In genomic region chr4:6944311-6945051, GRCh38 we compare ENCODE assay signal across 12 cellular contexts. TPM values are rescaled to one million over a fixed set of nuclear protein-coding genes. Genes with fewer than 3 reads are reported as not detected.
DNase-seq lines count a peak whose midpoint lies in the region; ATAC-seq and TF ChIP-seq lines count a peak whose summit lies in the region.
"Had no signal": no experiment of that assay in that cellular context is flagged by ENCODE, and none has a peak within 500 bp of the region (broad histone marks: within the 10 kb centered on the region; RNA-seq: fewer than 3 reads in every experiment).

No MANE protein-coding gene starts in this region.

- H3K4me3 ChIP-seq in Caco-2 (ENCODE audit: low read depth, low read length): no peak overlapping the region
- peak overlapping the region in 1 of 4 donors; percentile 6 for H3K4me3 ChIP-seq in Peyer's patch
- H3K4me3 ChIP-seq in fibroblast of villous mesenchyme (ENCODE audit: low read depth, low read length): no peak overlapping the region
- no peak overlapping the region for H3K4me3 ChIP-seq in psoas muscle
- no peak overlapping the region for H3K4me3 ChIP-seq in MM.1S (ENCODE audit: low read length)
- H3K4me3 ChIP-seq in PC-3 (ENCODE audit: low read length): no peak overlapping the region
- H3K4me3 ChIP-seq: esophagus muscularis mucosa had no signal

- TF ChIP-seq CTCF in Caco-2 (IDR thresholded peaks at IDR 0.05; ENCODE audit: insufficient read depth in 1 of 2, low read depth in 1 of 2, low read length in 1 of 2, severe bottlenecking in 1 of 2, unreplicated experiment in 1 of 2) (no peak), Peyer's patch (IDR thresholded peaks at IDR 0.05) (no peak), fibroblast of villous mesenchyme (IDR thresholded peaks at IDR 0.05; ENCODE audit: insufficient read depth, low read depth, low read length) (no peak), psoas muscle (IDR thresholded peaks at IDR 0.05) (no peak), MM.1S (IDR thresholded peaks at IDR 0.05; ENCODE audit: low read length) (no peak), PC-3 (conservative IDR thresholded peaks at IDR 0.05; ENCODE audit: low read depth, low read length) (no peak)

- no peak overlapping the region for H3K4me3 Mint-ChIP-seq in Caco-2 (ENCODE audit: unreplicated experiment)

- peak in 1 of 2 donors; percentile 63 for TF ChIP-seq POLR2A in Peyer's patch (IDR thresholded peaks at IDR 0.05)

- H2AFZ ChIP-seq in MM.1S (ENCODE audit: low read length) (no peak overlapping the region), PC-3 (ENCODE audit: low read length) (no peak overlapping the region)

- intact Hi-C loops in Caco-2 (cut with micrococcal nuclease; ENCODE audit: unreplicated experiment) (no loop called here), psoas muscle (cut with DNase I) (no loop called here), PC-3 (cut with micrococcal nuclease) (no loop called here)

- no peaks in the 10 kb centered on the region for H3K27me3 Mint-ChIP-seq in Caco-2 (ENCODE audit: insufficient read depth, unreplicated experiment)

- H3K36me3 ChIP-seq in Caco-2 (ENCODE audit: control insufficient read depth, insufficient read depth, low read length): no peaks in the 10 kb centered on the region; the same call in 1 of the 2 replicates
- no peaks in the 10 kb centered on the region for H3K36me3 ChIP-seq in Peyer's patch
- H3K36me3 ChIP-seq in psoas muscle (ENCODE audit: insufficient read depth in 1 of 2, low read depth in 1 of 2): no peaks in the 10 kb centered on the region
- no peaks in the 10 kb centered on the region for H3K36me3 ChIP-seq in MM.1S (replicated peaks; ENCODE audit: insufficient read depth, low read length)
- H3K36me3 ChIP-seq in PC-3 (ENCODE audit: low read depth, low read length): no peaks in the 10 kb centered on the region

- DNase-seq in Caco-2: no peak
- DNase-seq in Peyer's patch: peak in 1 of 3 donors; percentile 71
- peak; percentile 16 for DNase-seq in fibroblast of villous mesenchyme (ENCODE audit: low read depth)
- no peak for DNase-seq in psoas muscle
- DNase-seq in DMS 273 treated with DMSO at 0.1 percent for 48 hours (lab: John Stamatoyannopoulos, UW): no peak
- DNase-seq in 8988T: no peak
- DNase-seq in MM.1S: no peak
- no peak for DNase-seq in PC-3
- DNase-seq: NCI-H1694 treated with DMSO at 0.1 percent for 48 hours; stimulated activated CD4-positive, alpha-beta T cell treated with anti-CD3 and anti-CD28 coated beads, Interleukin-2, amount 100 ng/mL, for 48 hours; stimulated activated naive CD4-positive, alpha-beta T cell treated with Interleukin-2 at 50 U/mL for 16 hours had no signal

- H3K9me3 ChIP-seq in Caco-2: no peaks in the 10 kb centered on the region
- no peaks in the 10 kb centered on the region for H3K9me3 ChIP-seq in Peyer's patch
- H3K9me3 ChIP-seq in psoas muscle: no peaks in the 10 kb centered on the region
- H3K9me3 ChIP-seq in MM.1S (replicated peaks; ENCODE audit: insufficient read depth, low read length): no peaks in the 10 kb centered on the region
- H3K9me3 ChIP-seq in PC-3 (ENCODE audit: low read length): no peaks in the 10 kb centered on the region
- H3K9me3 ChIP-seq: esophagus muscularis mucosa had no signal

- H3K9me2 ChIP-seq in MM.1S (replicated peaks; ENCODE audit: insufficient read depth, low read length) (no peaks in the 10 kb centered on the region), PC-3 (replicated peaks; ENCODE audit: low read length) (no peaks in the 10 kb centered on the region)

- H3K4me1 Mint-ChIP-seq in Caco-2 (ENCODE audit: low read depth, unreplicated experiment): peaks cover 40% of the 10 kb centered on the region

- peak overlapping the region; percentile 27 to 90 (median 76) for H3K27ac ChIP-seq in Peyer's patch
- H3K27ac ChIP-seq in psoas muscle: peak overlapping the region; percentile 30
- H3K27ac ChIP-seq in MM.1S (ENCODE audit: low read length): no peak overlapping the region
- no peak overlapping the region for H3K27ac ChIP-seq in PC-3 (ENCODE audit: low read length)

- H3K79me2 ChIP-seq in MM.1S (ENCODE audit: low read length) (peaks cover 48% of the 10 kb centered on the region), PC-3 (ENCODE audit: low read length) (no peaks in the 10 kb centered on the region)

- POLR2A ChIA-PET in Caco-2 (lab: Charles Lee) (interaction anchor here (0.6 kb wide), 1 partner anchor 14 kb away, joined by 3 read pairs; no protein-coding TSS in a partner anchor), PC-3 (lab: Charles Lee; ENCODE audit: unreplicated experiment) (no interaction called here)

- H3K4me1 ChIP-seq in Caco-2: peaks cover 57% of the 10 kb centered on the region
- peaks cover 0 to 68% (median 21%) of the 10 kb centered on the region in 4 donors for H3K4me1 ChIP-seq in Peyer's patch
- peaks cover 21% of the 10 kb centered on the region for H3K4me1 ChIP-seq in psoas muscle
- peaks cover 32% of the 10 kb centered on the region for H3K4me1 ChIP-seq in MM.1S (ENCODE audit: low read length)
- peaks cover 15% of the 10 kb centered on the region; the same call in 1 of the 2 replicates for H3K4me1 ChIP-seq in PC-3 (ENCODE audit: insufficient read depth, low read length)

- WGBS in psoas muscle, 3 donors: 51 to 67% (median 62%) methylated on average over 20 of the region's 20 CpGs

- no peaks in the 10 kb centered on the region for H3K27me3 ChIP-seq in Caco-2 (replicated peaks; ENCODE audit: control insufficient read depth, insufficient read depth, low read length)
- no peaks in the 10 kb centered on the region for H3K27me3 ChIP-seq in Peyer's patch
- H3K27me3 ChIP-seq in psoas muscle (ENCODE audit: insufficient read depth in 3 of 3, low read length in 2 of 3): no peaks in the 10 kb centered on the region
- no peaks in the 10 kb centered on the region for H3K27me3 ChIP-seq in MM.1S (replicated peaks; ENCODE audit: insufficient read depth, low read length)
- H3K27me3 ChIP-seq in PC-3 (ENCODE audit: low read length): no peaks in the 10 kb centered on the region
- H3K27me3 ChIP-seq: esophagus muscularis mucosa had no signal

- BruUV-seq in Caco-2 (replicated peaks; lab: Mats Ljungman, UMichigan) (no TSS peak), PC-3 (replicated peaks; lab: Mats Ljungman, UMichigan) (no TSS peak)

- H3K9ac ChIP-seq in MM.1S (ENCODE audit: low read length) (no peak overlapping the region), PC-3 (ENCODE audit: low read length) (no peak overlapping the region)

- no peaks in the 10 kb centered on the region for H3K9me3 Mint-ChIP-seq in Caco-2 (ENCODE audit: unreplicated experiment)

- CTCF ChIA-PET in Caco-2 (lab: Charles Lee): interaction anchor here (0.9 kb wide), 1 partner anchor 9 kb away, joined by 3 read pairs; no protein-coding TSS in a partner anchor
- CTCF ChIA-PET in PC-3 (lab: Charles Lee): no interaction called here

- ATAC-seq in psoas muscle (peak; percentile 21 to 77 (median 60)), PC-3 (no peak)

- H3K36me3 Mint-ChIP-seq in Caco-2 (ENCODE audit: insufficient read depth, unreplicated experiment): peaks cover 18% of the 10 kb centered on the region

- no peaks in the 10 kb centered on the region for H4K20me1 ChIP-seq in MM.1S (ENCODE audit: insufficient read depth, low read length)
- 0 out of 2 replicates have a peak, but pooled peaks cover 4% of the 10 kb centered on the region for H4K20me1 ChIP-seq in PC-3 (ENCODE audit: low read length)

- H3F3A ChIP-seq in MM.1S (ENCODE audit: insufficient read depth, low read length) (peaks cover 29% of the 10 kb centered on the region), PC-3 (ENCODE audit: low read length, unreplicated experiment) (no peaks in the 10 kb centered on the region)

- peak overlapping the region; percentile 46 for H3K27ac Mint-ChIP-seq in Caco-2 (ENCODE audit: unreplicated experiment)

- no peak overlapping the region for H3K4me2 ChIP-seq in MM.1S (ENCODE audit: low read depth, low read length)
- H3K4me2 ChIP-seq in PC-3 (ENCODE audit: low read length): no peak overlapping the region

RNA-seq across cellular contexts. Expression of gene TBC1D14, which starts 34.9 kb away (rescaled TPM):
- total RNA-seq in Caco-2 (2022) (54.0 and 57.6 TPM in 2 replicates), Peyer's patch (10 to 100 TPM; 44.8 to 67.7 (median 55.7) TPM), fibroblast of villous mesenchyme (39.0 and 42.3 TPM in 2 replicates), psoas muscle (10 to 100 TPM; 32.7 to 45.5 (median 35.6) TPM), PC-3 (2014; rRNA removed) (33.0 and 33.3 TPM in 2 replicates)
- 10 to 100 TPM; 14.7 to 44.3 (median 17.7) TPM for polyA plus RNA-seq in psoas muscle

Comparison
In these comparisons a context has a peak if more than half of its experiments do, and no peak if none do; other contexts are left out.
1. H3K27ac ChIP-seq: peak in Peyer's patch (4 of 4) and psoas muscle (single experiment); none in MM.1S (single experiment) and PC-3 (single experiment).